Comparison of ENCODE assay signal across 9 cellular contexts in the genomic region with DNA sequence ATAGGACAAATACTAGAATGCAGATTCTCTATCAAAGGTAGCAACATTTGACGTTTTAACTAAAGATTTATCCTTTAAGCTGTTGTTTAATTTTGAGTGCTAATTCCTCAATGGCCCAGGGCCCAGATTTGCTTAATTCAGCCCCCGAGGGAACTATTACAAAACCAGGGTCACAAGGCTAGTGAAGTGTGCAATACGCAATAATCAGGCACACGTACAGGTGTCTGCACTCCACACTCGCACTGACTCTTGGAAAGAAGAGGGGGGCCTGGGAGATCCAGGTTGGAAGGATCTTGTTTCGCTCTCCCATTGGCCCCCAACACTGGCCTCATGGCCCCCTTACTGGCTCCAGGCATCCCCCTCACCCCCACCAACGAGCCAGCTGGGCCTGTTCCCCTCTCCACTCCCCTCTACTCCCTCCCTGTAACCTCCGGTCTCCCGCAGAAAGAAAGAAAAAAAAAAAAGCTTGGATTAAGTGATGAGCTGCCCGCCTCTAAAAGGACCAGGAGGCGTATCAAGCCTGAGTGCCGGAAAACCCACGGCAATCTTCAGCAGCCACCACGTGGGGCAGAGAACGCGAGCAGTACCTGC. TPM values are rescaled to one million over a fixed set of nuclear protein-coding genes. Genes with fewer than 3 reads are reported as not detected.
A peak's percentile ranks its signal among the peaks of the same experiment; 100 is the strongest.
DNase-seq lines count a peak whose midpoint lies in the region; ATAC-seq and TF ChIP-seq lines count a peak whose summit lies in the region.
"Had no signal": no experiment of that assay in that cellular context is flagged by ENCODE, and none has a peak within 500 bp of the region (broad histone marks: within the 10 kb centered on the region; RNA-seq: fewer than 3 reads in every experiment).

No MANE protein-coding gene starts in this region.

- H3K4me3 ChIP-seq in AG10803 (ENCODE audit: low read length), result peak overlapping the region; percentile 56
- peak overlapping the region; percentile 74 for H3K4me3 ChIP-seq in HUES6 (ENCODE audit: low read depth, low read length)
- H3K4me3 ChIP-seq in coronary artery, result peak overlapping the region; percentile 49

- peaks cover 27% of the 10 kb centered on the region for H3K4me1 ChIP-seq in HUES6 (ENCODE audit: control insufficient read depth, insufficient read depth, low read length)

- H3K4me3 Mint-ChIP-seq in immature natural killer cell, result no peak overlapping the region
- H3K4me3 Mint-ChIP-seq: naive thymus-derived CD4-positive, alpha-beta T cell had no signal

- no peaks in the 10 kb centered on the region for H3K36me3 Mint-ChIP-seq in immature natural killer cell
- H3K36me3 Mint-ChIP-seq: naive thymus-derived CD4-positive, alpha-beta T cell had no signal

- no peaks in the 10 kb centered on the region for H3K36me3 ChIP-seq in HUES6 (ENCODE audit: control insufficient read depth, insufficient read depth, low read length)

- no peak for TF ChIP-seq CTCF in AG10803 (conservative IDR thresholded peaks at IDR 0.05; ENCODE audit: low read length)
- TF ChIP-seq CTCF in coronary artery (IDR thresholded peaks at IDR 0.05), result no peak

- ATAC-seq in GM21723 (IDR thresholded peaks at IDR 0.05; ENCODE audit: unreplicated experiment) (no peak), HG02763 (IDR thresholded peaks at IDR 0.05; ENCODE audit: unreplicated experiment) (no peak)
- ATAC-seq: naive thymus-derived CD4-positive, alpha-beta T cell had no signal

- H3K9me3 ChIP-seq in HUES6 (ENCODE audit: control insufficient read depth, insufficient read depth, low read depth, low read length), result no peaks in the 10 kb centered on the region

- H3K4me1 Mint-ChIP-seq in immature natural killer cell, result no peaks in the 10 kb centered on the region

- peaks cover 96% of the 10 kb centered on the region for H3K27me3 ChIP-seq in HUES6 (ENCODE audit: control insufficient read depth, insufficient read depth, low read length)

- H3K27me3 Mint-ChIP-seq in immature natural killer cell (ENCODE audit: low read depth in 3 of 3), result peaks cover 0 to 10% (median 5%) of the 10 kb centered on the region in 3 donors

- no peak for DNase-seq in AG10803 (ENCODE audit: low read depth)
- no peak for DNase-seq in coronary artery (ENCODE audit: low spot score)
- DNase-seq in kidney glomerular epithelial cell (lab: John Stamatoyannopoulos, UW), result peak; percentile 1
- DNase-seq in immature natural killer cell, result no peak
- DNase-seq in NCI-H748 (lab: John Stamatoyannopoulos, UW; ENCODE audit: unreplicated experiment), result no peak
- DNase-seq: naive thymus-derived CD4-positive, alpha-beta T cell had no signal

- no peaks in the 10 kb centered on the region for H3K9me3 Mint-ChIP-seq in immature natural killer cell

- H3K27ac Mint-ChIP-seq in immature natural killer cell, result no peak overlapping the region
- H3K27ac Mint-ChIP-seq: naive thymus-derived CD4-positive, alpha-beta T cell had no signal

- H3K27ac ChIP-seq in HUES6 (ENCODE audit: low read depth, low read length), result no peak overlapping the region
- H3K27ac ChIP-seq in coronary artery, result no peak overlapping the region

- H3K9ac ChIP-seq in HUES6 (ENCODE audit: low read length), result no peak overlapping the region

RNA-seq across cellular contexts. Expression of a gene that starts 2.2 kb away (rescaled TPM):
- under 1 TPM in 1 of 3 donors, not detected in 2; 0.66 TPM for polyA plus RNA-seq in immature natural killer cell
- polyA plus RNA-seq: naive thymus-derived CD4-positive, alpha-beta T cell had no signal
